8 cellular contexts compared by ENCODE assay signal in genomic region chr12:112418596-112419268, GRCh38.
DNase-seq lines count a peak whose midpoint lies in the region; ATAC-seq lines count a peak whose summit lies in the region.

PTPN11 (plus strand) TSS chr12:112418947; CDS start chr12:112419112, 165 bp downstream.

- no peaks in the 10 kb centered on the region for H3K27me3 ChIP-seq in ACC112 (ENCODE audit: insufficient read depth, low read length)

- H3K4me3 ChIP-seq in ACC112 (ENCODE audit: low read depth, low read length): peak within 1 kb of the TSS; percentile 100

- ATAC-seq in GM18520 (IDR thresholded peaks at IDR 0.05; ENCODE audit: unreplicated experiment): peak; percentile 51
- ATAC-seq in HG03060 (IDR thresholded peaks at IDR 0.05; ENCODE audit: low read depth, unreplicated experiment): peak; percentile 41

- peak; percentile 91 for DNase-seq in NCI-H2227 (lab: John Stamatoyannopoulos, UW; ENCODE audit: unreplicated experiment)
- DNase-seq in activated CD4-positive, CD25-positive, alpha-beta regulatory T cell (lab: John Stamatoyannopoulos, UW): peak; percentile 76 to 88 (median 80)
- DNase-seq in caudate nucleus (lab: John Stamatoyannopoulos, UW): peak in 60 of 61 donors; percentile 23 to 93 (median 80)
- DNase-seq in islet precursor cell: peak; percentile 96
- DNase-seq in stimulated activated CD4-positive, alpha-beta T cell treated with anti-CD3 and anti-CD28 coated beads, Interleukin-12 subunit alpha, Interleukin-12 subunit beta, amount 100 ng/mL, for 48 hours (ENCODE audit: low read depth in 2 of 3, low spot score in 1 of 3): peak; percentile 79 to 90 (median 87)

- H3K27ac ChIP-seq in ACC112 (ENCODE audit: low read depth, low read length) (peak within 1 kb of the TSS; percentile 87), caudate nucleus (ENCODE audit: low read depth, low read length) (peak within 1 kb of the TSS; percentile 85)

- H3K36me3 ChIP-seq in ACC112 (ENCODE audit: insufficient read depth, low read length): no peaks in the 10 kb centered on the region

- H3K4me1 ChIP-seq in ACC112 (ENCODE audit: control insufficient read depth, insufficient read depth, low read length, unreplicated experiment): peaks cover 23% of the 10 kb centered on the region

- H3K79me2 ChIP-seq in ACC112 (ENCODE audit: control insufficient read depth, insufficient read depth, low read length, unreplicated experiment): peaks cover 44% of the 10 kb centered on the region

- H2AFZ ChIP-seq in ACC112 (ENCODE audit: low read length, unreplicated experiment): peak within 1 kb of the TSS; percentile 100

Comparison
In these comparisons a context has a peak if more than half of its experiments do, and no peak if none do; other contexts are left out.
1. Peak in every context shown above with its lines: DNase-seq, ATAC-seq, H3K4me3 ChIP-seq and H3K27ac ChIP-seq.